1 cellular context compared by ENCODE assay signal in genomic region chr19:405138-405965, GRCh38.
TF ChIP-seq lines count a peak whose summit lies in the region.

No MANE protein-coding gene starts in this region.

TF ChIP-seq in HEK293, 187 proteins besides CTCF, POLR2A, EP300 and RAD21 (continued from another document):
- TF ChIP-seq, protein P1, sequence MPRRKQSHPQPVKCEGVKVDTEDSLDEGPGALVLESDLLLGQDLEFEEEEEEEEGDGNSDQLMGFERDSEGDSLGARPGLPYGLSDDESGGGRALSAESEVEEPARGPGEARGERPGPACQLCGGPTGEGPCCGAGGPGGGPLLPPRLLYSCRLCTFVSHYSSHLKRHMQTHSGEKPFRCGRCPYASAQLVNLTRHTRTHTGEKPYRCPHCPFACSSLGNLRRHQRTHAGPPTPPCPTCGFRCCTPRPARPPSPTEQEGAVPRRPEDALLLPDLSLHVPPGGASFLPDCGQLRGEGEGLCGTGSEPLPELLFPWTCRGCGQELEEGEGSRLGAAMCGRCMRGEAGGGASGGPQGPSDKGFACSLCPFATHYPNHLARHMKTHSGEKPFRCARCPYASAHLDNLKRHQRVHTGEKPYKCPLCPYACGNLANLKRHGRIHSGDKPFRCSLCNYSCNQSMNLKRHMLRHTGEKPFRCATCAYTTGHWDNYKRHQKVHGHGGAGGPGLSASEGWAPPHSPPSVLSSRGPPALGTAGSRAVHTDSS (tag by site-specific recombination; IDR thresholded peaks at IDR 0.05): peak; percentile 45; the same call in 1 of the 2 replicates
- TF ChIP-seq, protein P2, sequence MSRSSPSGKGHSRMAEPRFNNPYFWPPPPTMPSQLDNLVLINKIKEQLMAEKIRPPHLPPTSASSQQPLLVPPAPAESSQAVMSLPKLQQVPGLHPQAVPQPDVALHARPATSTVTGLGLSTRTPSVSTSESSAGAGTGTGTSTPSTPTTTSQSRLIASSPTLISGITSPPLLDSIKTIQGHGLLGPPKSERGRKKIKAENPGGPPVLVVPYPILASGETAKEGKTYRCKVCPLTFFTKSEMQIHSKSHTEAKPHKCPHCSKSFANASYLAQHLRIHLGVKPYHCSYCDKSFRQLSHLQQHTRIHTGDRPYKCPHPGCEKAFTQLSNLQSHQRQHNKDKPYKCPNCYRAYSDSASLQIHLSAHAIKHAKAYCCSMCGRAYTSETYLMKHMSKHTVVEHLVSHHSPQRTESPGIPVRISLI (tag by site-specific recombination; IDR thresholded peaks at IDR 0.05): no peak
- TF ChIP-seq ZBTB20 (tag by site-specific recombination; IDR thresholded peaks at IDR 0.05) (peak; percentile 28; the same call in 1 of the 2 replicates), ZNF529 (tag by site-specific recombination; IDR thresholded peaks at IDR 0.05; ENCODE audit: insufficient replicate concordance) (no peak), ZNF248 (tag by site-specific recombination; IDR thresholded peaks at IDR 0.05) (no peak), ZEB2 (tag by site-specific recombination; IDR thresholded peaks at IDR 0.05) (peak; percentile 45; the same call in 1 of the 2 replicates), ZNF239 (tag by site-specific recombination; IDR thresholded peaks at IDR 0.05) (no peak), ZBTB17 (tag by site-specific recombination; IDR thresholded peaks at IDR 0.05) (peak; percentile 69), ZNF677 (tag by site-specific recombination; IDR thresholded peaks at IDR 0.05) (no peak), ZSCAN16 (tag by site-specific recombination; IDR thresholded peaks at IDR 0.05) (no peak), ZNF785 (tag by site-specific recombination; IDR thresholded peaks at IDR 0.05) (no peak), ZNF211 (tag by site-specific recombination; IDR thresholded peaks at IDR 0.05; ENCODE audit: low read depth) (no peak), ZNF10 (tag by site-specific recombination; IDR thresholded peaks at IDR 0.05) (peak; percentile 84), FEZF1 (tag by site-specific recombination; IDR thresholded peaks at IDR 0.05) (no peak), ZBTB48 (tag by site-specific recombination; IDR thresholded peaks at IDR 0.05) (peak; percentile 40; the same call in 1 of the 2 replicates), ZBTB1 (tag by site-specific recombination; IDR thresholded peaks at IDR 0.05) (no peak), ZNF654 (tag by site-specific recombination; IDR thresholded peaks at IDR 0.05; ENCODE audit: low read depth) (no peak), ZNF157 (tag by site-specific recombination; IDR thresholded peaks at IDR 0.05) (no peak)
- TF ChIP-seq, protein P3, sequence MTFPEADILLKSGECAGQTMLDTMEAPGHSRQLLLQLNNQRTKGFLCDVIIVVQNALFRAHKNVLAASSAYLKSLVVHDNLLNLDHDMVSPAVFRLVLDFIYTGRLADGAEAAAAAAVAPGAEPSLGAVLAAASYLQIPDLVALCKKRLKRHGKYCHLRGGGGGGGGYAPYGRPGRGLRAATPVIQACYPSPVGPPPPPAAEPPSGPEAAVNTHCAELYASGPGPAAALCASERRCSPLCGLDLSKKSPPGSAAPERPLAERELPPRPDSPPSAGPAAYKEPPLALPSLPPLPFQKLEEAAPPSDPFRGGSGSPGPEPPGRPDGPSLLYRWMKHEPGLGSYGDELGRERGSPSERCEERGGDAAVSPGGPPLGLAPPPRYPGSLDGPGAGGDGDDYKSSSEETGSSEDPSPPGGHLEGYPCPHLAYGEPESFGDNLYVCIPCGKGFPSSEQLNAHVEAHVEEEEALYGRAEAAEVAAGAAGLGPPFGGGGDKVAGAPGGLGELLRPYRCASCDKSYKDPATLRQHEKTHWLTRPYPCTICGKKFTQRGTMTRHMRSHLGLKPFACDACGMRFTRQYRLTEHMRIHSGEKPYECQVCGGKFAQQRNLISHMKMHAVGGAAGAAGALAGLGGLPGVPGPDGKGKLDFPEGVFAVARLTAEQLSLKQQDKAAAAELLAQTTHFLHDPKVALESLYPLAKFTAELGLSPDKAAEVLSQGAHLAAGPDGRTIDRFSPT (tag by site-specific recombination; IDR thresholded peaks at IDR 0.05): 0 out of 2 replicates have a peak, but pooled peaks have one; percentile 27
- TF ChIP-seq, protein P4, sequence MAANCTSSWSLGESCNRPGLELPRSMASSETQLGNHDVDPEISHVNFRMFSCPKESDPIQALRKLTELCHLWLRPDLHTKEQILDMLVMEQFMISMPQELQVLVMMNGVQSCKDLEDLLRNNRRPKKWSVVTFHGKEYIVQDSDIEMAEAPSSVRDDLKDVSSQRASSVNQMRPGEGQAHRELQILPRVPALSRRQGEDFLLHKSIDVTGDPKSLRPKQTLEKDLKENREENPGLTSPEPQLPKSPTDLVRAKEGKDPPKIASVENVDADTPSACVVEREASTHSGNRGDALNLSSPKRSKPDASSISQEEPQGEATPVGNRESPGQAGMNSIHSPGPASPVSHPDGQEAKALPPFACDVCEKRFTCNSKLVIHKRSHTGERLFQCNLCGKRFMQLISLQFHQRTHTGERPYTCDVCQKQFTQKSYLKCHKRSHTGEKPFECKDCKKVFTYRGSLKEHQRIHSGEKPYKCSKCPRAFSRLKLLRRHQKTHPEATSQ (tag by site-specific recombination; IDR thresholded peaks at IDR 0.05): no peak
